ENCODE assay signal across 8 cellular contexts in genomic region chr2:27249891-27250651, GRCh38. TPM values are rescaled to one million over a fixed set of nuclear protein-coding genes. Genes with fewer than 3 reads are reported as not detected.
DNase-seq lines count a peak whose midpoint lies in the region; ATAC-seq and TF ChIP-seq lines count a peak whose summit lies in the region.

No MANE protein-coding gene starts in this region.

- POLR2A ChIA-PET in AG04450 (lab: Yijun Ruan, JAX), result no interaction called here

- CTCF ChIA-PET in AG04450 (lab: Charles Lee), result interaction anchor here (4.1 to 5.1 kb wide), 2 partner anchors 30 to 53 kb away, joined by 41 to 53 read pairs; no protein-coding TSS in a partner anchor

- H3K4me2 ChIP-seq in OCI-LY3 (ENCODE audit: low read length), result peak overlapping the region; percentile 76

- H3K4me3 ChIP-seq in AG04450 (ENCODE audit: low read depth, low read length) (no peak overlapping the region), OCI-LY3 (ENCODE audit: low read length) (peak overlapping the region; percentile 60), right cardiac atrium (ENCODE audit: low read length) (no peak overlapping the region), skeletal muscle tissue (ENCODE audit: low read length in 3 of 3) (no peak overlapping the region)

- H2AFZ ChIP-seq in OCI-LY3 (ENCODE audit: low read depth, low read length), result peak overlapping the region; percentile 99

- no peaks in the 10 kb centered on the region for H4K20me1 ChIP-seq in OCI-LY3 (ENCODE audit: insufficient read depth, low read length)

- TF ChIP-seq CTCF in AG04450 (IDR thresholded peaks at IDR 0.05; ENCODE audit: low read depth, low read length) (peak; percentile 79), GM13977 (IDR thresholded peaks at IDR 0.05; ENCODE audit: extremely low read depth, insufficient read depth, missing control alignments) (peak; percentile 86), OCI-LY3 (IDR thresholded peaks at IDR 0.05; ENCODE audit: low read depth, low read length) (peak; percentile 88)

- H3K27me3 ChIP-seq in AG04450 (ENCODE audit: control insufficient read depth, insufficient read depth, low read length), result peaks cover 15% of the 10 kb centered on the region
- H3K27me3 ChIP-seq in OCI-LY3 (ENCODE audit: low read depth, low read length), result peaks cover 7% of the 10 kb centered on the region; the same call in 1 of the 2 replicates
- H3K27me3 ChIP-seq in right cardiac atrium (ENCODE audit: control insufficient read depth, insufficient read depth), result no peaks in the 10 kb centered on the region
- H3K27me3 ChIP-seq in skeletal muscle tissue (ENCODE audit: control insufficient read depth in 3 of 3, insufficient read depth in 3 of 3, low read length in 3 of 3), result peaks cover 0 to 25% (median 5%) of the 10 kb centered on the region in 3 donors

- H3K4me1 ChIP-seq in OCI-LY3 (ENCODE audit: low read length), result peaks cover 20% of the 10 kb centered on the region
- H3K4me1 ChIP-seq in right cardiac atrium (ENCODE audit: control insufficient read depth, insufficient read depth, low read length), result no peaks in the 10 kb centered on the region
- peaks cover 0 to 7% (median 3%) of the 10 kb centered on the region in 3 donors for H3K4me1 ChIP-seq in skeletal muscle tissue (ENCODE audit: control insufficient read depth in 3 of 3, insufficient read depth in 3 of 3, low read length in 3 of 3)

- WGBS in right cardiac atrium, result 22% methylated on average over 22 of the region's 22 CpGs

- intact Hi-C loops in right cardiac atrium (cut with DNase I), result loop anchor here in 1 of 4 donors (5.0 kb wide), 1 partner anchor 32 kb away; the partner anchor contains the start of gene TRIM54

- H3K9ac ChIP-seq in OCI-LY3 (ENCODE audit: low read length) (peak overlapping the region; percentile 36; the same call in 1 of the 2 replicates), skeletal muscle tissue (ENCODE audit: low read depth in 1 of 3, low read length in 3 of 3) (peak overlapping the region in 2 of 3 donors; percentile 0 to 68)

- in situ Hi-C loops in GM13977 (cut with MboI; ENCODE audit: low pct_unique_long_range_greater_than_20kb, low sequenced_read_pairs, unreplicated experiment), result no loop called here

- H3K27ac ChIP-seq in AG04450 (ENCODE audit: low read depth, low read length) (no peak overlapping the region), OCI-LY3 (ENCODE audit: low read length) (no peak overlapping the region), right cardiac atrium (ENCODE audit: low read length) (no peak overlapping the region), skeletal muscle tissue (ENCODE audit: low read depth, low read length) (no peak overlapping the region)

- peak; percentile 73 to 85 for ATAC-seq in right cardiac atrium
- ATAC-seq in HG02981 (IDR thresholded peaks at IDR 0.05; ENCODE audit: unreplicated experiment), result no peak
- no peak for ATAC-seq in HG03520 (IDR thresholded peaks at IDR 0.05; ENCODE audit: unreplicated experiment)

- no peaks in the 10 kb centered on the region for H3K79me2 ChIP-seq in OCI-LY3 (ENCODE audit: low read length)

- DNase-seq in AG04450 (ENCODE audit: low read depth, low spot score) (no peak), GM13977 (ENCODE audit: low spot score) (peak; percentile 82), right cardiac atrium (peak; percentile 57 to 86 (median 83))
- DNase-seq in activated effector memory CD4-positive, alpha-beta T cell treated with anti-CD3 and anti-CD28 coated beads, Interleukin-2, amount 50 U/mL, for 16 hours, result peak; percentile 78

- peaks cover 4% of the 10 kb centered on the region for H3K36me3 ChIP-seq in OCI-LY3 (replicated peaks; ENCODE audit: low read depth, low read length)
- no peaks in the 10 kb centered on the region for H3K36me3 ChIP-seq in skeletal muscle tissue (ENCODE audit: control insufficient read depth in 3 of 3, insufficient read depth in 3 of 3, low read length in 3 of 3)

- H3K9me3 ChIP-seq in AG04450 (ENCODE audit: control insufficient read depth, insufficient read depth, low read length) (no peaks in the 10 kb centered on the region), OCI-LY3 (ENCODE audit: insufficient read depth, low read length) (no peaks in the 10 kb centered on the region), right cardiac atrium (ENCODE audit: control insufficient read depth, low read length) (no peaks in the 10 kb centered on the region), skeletal muscle tissue (ENCODE audit: control insufficient read depth in 3 of 3, low read length in 3 of 3) (no peaks in the 10 kb centered on the region)

RNA-seq across cellular contexts. Expression of gene SLC30A3, which starts 12.8 kb away (rescaled TPM):
- polyA plus RNA-seq in AG04450 (2011; rRNA removed) (0.04 and 0.07 TPM in 2 replicates), right cardiac atrium (7.3 TPM)
- polyA minus RNA-seq in AG04450 (2011; rRNA and poly(A)+ RNA removed), result not detected in 2 replicates
- total RNA-seq in right cardiac atrium (10 to 100 TPM in 1 of 4 donors, 1 to 10 TPM in 3; 9.4 to 17.3 (median 9.6) TPM), skeletal muscle tissue (0.52 TPM)

RNA-seq across cellular contexts. Expression of gene DNAJC5G, which starts 25.2 kb away (rescaled TPM):
- polyA plus RNA-seq in AG04450 (2011; rRNA removed) (not detected in 2 replicates), right cardiac atrium (2.2 TPM)
- not detected in 2 replicates for polyA minus RNA-seq in AG04450 (2011; rRNA and poly(A)+ RNA removed)
- total RNA-seq in right cardiac atrium (1 to 10 TPM; 1.3 to 3.0 (median 1.8) TPM), skeletal muscle tissue (under 0.01 TPM)

RNA-seq across cellular contexts. Expression of gene TRIM54, which starts 32.2 kb away (rescaled TPM):
- polyA plus RNA-seq in AG04450 (2011; rRNA removed), result 0.05 TPM in 1 of 2 replicates, not detected in the other
- polyA minus RNA-seq in AG04450 (2011; rRNA and poly(A)+ RNA removed), result not detected in 2 replicates
- 100 to 1,000 TPM; 101 to 188 (median 149) TPM for total RNA-seq in right cardiac atrium
- polyA plus RNA-seq in right cardiac atrium, result 144 TPM
- total RNA-seq in skeletal muscle tissue, result 60.0 TPM

RNA-seq across cellular contexts. Expression of gene CAD, which starts 32.9 kb away (rescaled TPM):
- polyA plus RNA-seq in AG04450 (2011; rRNA removed) (17.8 and 23.4 TPM in 2 replicates), right cardiac atrium (6.0 TPM)
- polyA minus RNA-seq in AG04450 (2011; rRNA and poly(A)+ RNA removed), result 115 and 131 TPM in 2 replicates
- total RNA-seq in right cardiac atrium (10 to 100 TPM in 2 of 4 donors, 1 to 10 TPM in 2; 9.0 to 12.0 (median 10.0) TPM), skeletal muscle tissue (28.2 TPM)

RNA-seq across cellular contexts. Expression of gene SLC5A6, which starts 38.0 kb away (rescaled TPM):
- polyA plus RNA-seq in AG04450 (2011; rRNA removed) (22.0 and 23.2 TPM in 2 replicates), right cardiac atrium (7.8 TPM)
- polyA minus RNA-seq in AG04450 (2011; rRNA and poly(A)+ RNA removed), result 34.4 and 48.8 TPM in 2 replicates
- total RNA-seq in right cardiac atrium (10 to 100 TPM in 3 of 4 donors, 1 to 10 TPM in 1; 8.1 to 14.1 (median 12.8) TPM), skeletal muscle tissue (7.8 TPM)

Comparison
In these comparisons a context has a peak if more than half of its experiments do, and no peak if none do; other contexts are left out.
1. ATAC-seq: peak in right cardiac atrium (2 of 2); none in HG02981 (single experiment) and HG03520 (single experiment).
2. Peak in every context shown above with its lines, with median percentiles within 50 percentile points of each other: CTCF ChIP-seq.